14 cellular contexts compared by ENCODE assay signal in the genomic region with DNA sequence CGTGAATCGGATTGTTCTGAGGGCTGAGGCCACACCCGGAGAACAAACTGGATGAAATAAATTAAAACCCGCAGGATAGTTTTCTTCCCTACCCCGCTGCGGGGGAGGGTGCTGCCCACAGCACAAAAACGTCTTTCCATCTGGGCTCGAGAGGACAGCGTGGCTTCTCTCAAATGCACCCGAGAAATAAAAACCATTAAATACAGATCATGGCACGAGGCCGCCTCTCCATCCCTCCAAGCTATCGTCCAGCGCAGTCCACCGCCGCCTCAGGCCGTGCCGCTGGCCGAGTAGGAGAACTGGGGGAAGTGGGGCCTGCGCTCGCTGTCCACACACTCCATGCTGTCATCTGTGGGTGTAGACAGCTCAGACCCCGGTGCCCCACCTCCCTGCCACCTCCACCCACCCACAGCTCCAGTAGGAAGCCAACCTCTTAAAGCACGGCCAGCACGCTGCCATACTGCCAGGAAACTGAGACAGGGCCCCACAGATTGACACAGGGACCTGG.
"Had no signal": no experiment of that assay in that cellular context is flagged by ENCODE, and none has a peak within 500 bp of the region (broad histone marks: within the 10 kb centered on the region; RNA-seq: fewer than 3 reads in every experiment).

No MANE protein-coding gene starts in this region.

- H3K27ac ChIP-seq: adrenal gland, coronary artery, foreskin keratinocyte had no signal

- H3K9me3 ChIP-seq: adrenal gland, thyroid gland had no signal

- DNase-seq: activated B cell treated with CpG ODN at 0.5 μM for 24 hours; activated CD8-positive, alpha-beta memory T cell treated with anti-CD3 and anti-CD28 coated beads for 24 hours; activated naive CD4-positive, alpha-beta T cell treated with anti-CD3 and anti-CD28 coated beads for 36 hours; adrenal gland; effector CD4-positive, alpha-beta T cell; foreskin keratinocyte; kidney glomerular epithelial cell; mesendoderm; stimulated activated CD4-positive, alpha-beta T cell treated with anti-CD3 and anti-CD28 coated beads, Interleukin-12 subunit alpha, Interleukin-12 subunit beta, amount 100 ng/mL, for 4 hours; thyroid gland had no signal

- ATAC-seq: natural killer cell treated with Interleukin-12 subunit alpha and Interleukin-12 subunit beta and Interleukin-15 and Interleukin-18, amount 100 ng/mL, for 72 hours; stimulated activated effector memory CD8-positive, alpha-beta T cell treated with anti-CD3 and anti-CD28 coated beads, Interleukin-12 subunit alpha, Interleukin-12 subunit beta, amount 100 ng/mL, for 72 hours had no signal

- H3K27me3 Mint-ChIP-seq: activated B cell treated with CpG ODN at 0.5 μM for 24 hours; natural killer cell treated with Interleukin-12 subunit alpha and Interleukin-12 subunit beta and Interleukin-15 and Interleukin-18, amount 100 ng/mL, for 72 hours had no signal

- FAIRE-seq: urothelium cell line had no signal

- H3K4me3 ChIP-seq: adrenal gland, coronary artery, thyroid gland had no signal

- H3K4me1 ChIP-seq: foreskin keratinocyte had no signal

- H3K27me3 ChIP-seq: adrenal gland, foreskin keratinocyte, thyroid gland had no signal

- H3K9me3 Mint-ChIP-seq: natural killer cell treated with Interleukin-12 subunit alpha and Interleukin-12 subunit beta and Interleukin-15 and Interleukin-18, amount 100 ng/mL, for 72 hours; stimulated activated effector memory CD8-positive, alpha-beta T cell treated with anti-CD3 and anti-CD28 coated beads, Interleukin-12 subunit alpha, Interleukin-12 subunit beta, amount 100 ng/mL, for 72 hours had no signal

- H3K36me3 Mint-ChIP-seq: natural killer cell treated with Interleukin-12 subunit alpha and Interleukin-12 subunit beta and Interleukin-15 and Interleukin-18, amount 100 ng/mL, for 72 hours had no signal

- H3K27ac Mint-ChIP-seq: activated B cell treated with CpG ODN at 0.5 μM for 24 hours; natural killer cell treated with Interleukin-12 subunit alpha and Interleukin-12 subunit beta and Interleukin-15 and Interleukin-18, amount 100 ng/mL, for 72 hours had no signal

- H3K4me3 Mint-ChIP-seq: activated B cell treated with CpG ODN at 0.5 μM for 24 hours; activated naive CD4-positive, alpha-beta T cell treated with anti-CD3 and anti-CD28 coated beads for 36 hours; natural killer cell treated with Interleukin-12 subunit alpha and Interleukin-12 subunit beta and Interleukin-15 and Interleukin-18, amount 100 ng/mL, for 72 hours; stimulated activated effector memory CD8-positive, alpha-beta T cell treated with anti-CD3 and anti-CD28 coated beads, Interleukin-12 subunit alpha, Interleukin-12 subunit beta, amount 100 ng/mL, for 72 hours had no signal
